In genomic region chr5:124402144-124402581, GRCh38 we compare ENCODE assay signal across 12 cellular contexts.
A peak's percentile ranks its signal among the peaks of the same experiment; 100 is the strongest.
DNase-seq lines count a peak whose midpoint lies in the region; ATAC-seq, FAIRE-seq and TF ChIP-seq lines count a peak whose summit lies in the region.
"Had no signal": no experiment of that assay in that cellular context is flagged by ENCODE, and none has a peak within 500 bp of the region (broad histone marks: within the 10 kb centered on the region; RNA-seq: fewer than 3 reads in every experiment).

No MANE protein-coding gene starts in this region.

- H3K4me3 Mint-ChIP-seq in HFFc6: no peak overlapping the region
- H3K4me3 Mint-ChIP-seq: T-helper 1 cell treated with Interleukin-12 subunit alpha and Interleukin-12 subunit beta and Interleukin-4 antibody, amounts not matched to agents 30 μg/mL and 1 μg/mL, for 36 hours had no signal

- 62 to 66% methylated on average over 3 of the region's 3 CpGs for WGBS in pancreas, 2 donors

- no peaks in the 10 kb centered on the region for H3K36me3 Mint-ChIP-seq in HFFc6 (ENCODE audit: low read depth)

- TF ChIP-seq CTCF in pancreas (IDR thresholded peaks at IDR 0.05) (no peak), HFFc6 (IDR thresholded peaks at IDR 0.05) (no peak)

- no peaks in the 10 kb centered on the region for H3K36me3 ChIP-seq in pancreas

- H3K4me1 ChIP-seq in pancreas: no peaks in the 10 kb centered on the region

- no peaks in the 10 kb centered on the region; the same call in 1 of the 2 replicates for H3K9me3 Mint-ChIP-seq in HFFc6
- H3K9me3 Mint-ChIP-seq: T-helper 1 cell treated with Interleukin-12 subunit alpha and Interleukin-12 subunit beta and Interleukin-4 antibody, amounts not matched to agents 30 μg/mL and 1 μg/mL, for 36 hours had no signal

- H3K27me3 Mint-ChIP-seq in HFFc6 (ENCODE audit: insufficient read depth): no peaks in the 10 kb centered on the region

- no peaks in the 10 kb centered on the region for H3K27me3 ChIP-seq in pancreas

- H3K4me1 Mint-ChIP-seq in HFFc6 (ENCODE audit: low read depth): no peaks in the 10 kb centered on the region

- no peak overlapping the region for H3K27ac Mint-ChIP-seq in HFFc6
- H3K27ac Mint-ChIP-seq: T-helper 1 cell treated with Interleukin-12 subunit alpha and Interleukin-12 subunit beta and Interleukin-4 antibody, amounts not matched to agents 30 μg/mL and 1 μg/mL, for 36 hours had no signal

- peak in 3 of 4 donors; percentile 54 to 89 (median 57) for ATAC-seq in pancreas

- FAIRE-seq in RCC 7860 (lab: Jason Lieb, UNC) (peak; percentile 94), pancreas (lab: Jason Lieb, UNC) (no peak)

- intact Hi-C loops in pancreas (cut with DNase I): no loop called here

- peak overlapping the region in 1 of 4 donors; percentile 35 for H3K27ac ChIP-seq in pancreas

- DNase-seq in ELR (ENCODE audit: low read depth) (peak; percentile 3), RCC 7860 (ENCODE audit: low spot score) (peak; percentile 81), fibroblast of peridontal ligament (ENCODE audit: extremely low read depth) (peak; percentile 83), pancreas (no peak), NCI-H82 (lab: John Stamatoyannopoulos, UW) (no peak), HFFc6 (no peak), NCI-H2171 (lab: John Stamatoyannopoulos, UW) (no peak), DMS153 treated with DMSO at 0.1 percent for 48 hours (lab: John Stamatoyannopoulos, UW; ENCODE audit: unreplicated experiment) (no peak)
- DNase-seq: GDM1; NCI-H1417 treated with DMSO at 0.1 percent for 48 hours; stimulated activated CD4-positive, alpha-beta T cell treated with anti-CD3 and anti-CD28 coated beads, Interleukin-2, amount 100 ng/mL, for 24 hours had no signal

- no peak overlapping the region for H3K4me3 ChIP-seq in pancreas

- no peaks in the 10 kb centered on the region for H3K9me3 ChIP-seq in pancreas

Comparison
In these comparisons a context has a peak if more than half of its experiments do, and no peak if none do; other contexts are left out.
1. DNase-seq: peak in ELR (single experiment), RCC 7860 (single experiment) and fibroblast of peridontal ligament (single experiment); none in pancreas (0 of 6), NCI-H82 (single experiment), HFFc6 (single experiment), NCI-H2171 (single experiment) and DMS153 treated with DMSO at 0.1 percent for 48 hours (single experiment).